Comparison of ENCODE assay signal across 8 cellular contexts in the genomic region with DNA sequence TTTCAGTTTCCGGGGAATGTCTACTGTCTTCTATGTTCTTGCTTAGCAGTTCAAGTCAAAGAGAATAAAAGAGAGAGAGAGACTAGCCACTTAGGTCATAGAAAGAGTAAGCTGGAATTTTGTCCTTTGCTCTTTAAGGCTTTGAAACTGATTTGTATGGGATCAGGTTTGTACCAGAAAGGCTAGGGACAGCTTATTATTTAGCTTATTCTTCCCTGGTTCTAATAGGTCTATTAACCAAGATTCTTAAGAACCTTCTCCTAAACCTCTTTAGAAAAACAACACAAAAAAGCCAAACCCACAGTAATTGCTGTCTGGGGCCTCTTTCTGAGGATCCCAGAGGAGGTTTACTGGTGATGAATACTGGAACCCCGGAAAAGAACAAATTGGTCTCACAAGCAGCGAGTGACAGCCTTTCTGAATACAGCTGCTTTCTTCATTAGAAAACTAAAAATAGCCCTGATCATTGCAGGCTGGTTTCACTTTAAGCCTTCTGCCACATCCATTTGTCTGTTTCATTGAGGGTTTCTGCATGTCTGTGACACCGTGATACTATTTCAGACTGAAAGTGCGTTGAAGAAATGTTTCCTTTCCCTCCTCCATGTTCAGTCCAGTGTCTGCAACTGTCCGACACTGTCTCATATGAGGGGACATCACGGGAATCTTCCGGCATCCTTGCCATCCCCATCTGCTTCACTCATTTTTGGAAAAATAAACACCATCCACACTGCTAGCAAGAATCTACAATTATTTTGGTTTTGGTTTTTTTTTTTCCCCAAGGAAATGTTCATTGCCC.
DNase-seq lines count a peak whose midpoint lies in the region; ATAC-seq and TF ChIP-seq lines count a peak whose summit lies in the region.

No MANE protein-coding gene starts in this region.

- H3K36me3 Mint-ChIP-seq in MCF 10A (ENCODE audit: insufficient read depth, unreplicated experiment) = no peaks in the 10 kb centered on the region
- H3K36me3 Mint-ChIP-seq in activated naive CD8-positive, alpha-beta T cell treated with anti-CD3 and anti-CD28 coated beads, Interleukin-2, amount 50 U/mL, for 24 hours (ENCODE audit: low read depth) = no peaks in the 10 kb centered on the region
- H3K36me3 Mint-ChIP-seq in natural killer cell = no peaks in the 10 kb centered on the region

- DNase-seq in breast epithelium (ENCODE audit: low spot score in 2 of 2) = no peak
- no peak for DNase-seq in MCF 10A (ENCODE audit: unreplicated experiment)
- DNase-seq in activated naive CD8-positive, alpha-beta T cell treated with anti-CD3 and anti-CD28 coated beads, Interleukin-2, amount 50 U/mL, for 24 hours = no peak
- DNase-seq in natural killer cell = no peak
- DNase-seq in central memory CD4-positive, alpha-beta T cell = no peak
- no peak for DNase-seq in NCI-H2196 treated with DMSO at 0.1 percent for 48 hours (lab: John Stamatoyannopoulos, UW; ENCODE audit: unreplicated experiment)
- DNase-seq in NCI-H1930 (lab: John Stamatoyannopoulos, UW) = no peak

- H3K9me3 Mint-ChIP-seq in MCF 10A (ENCODE audit: unreplicated experiment) = no peaks in the 10 kb centered on the region
- H3K9me3 Mint-ChIP-seq in activated naive CD8-positive, alpha-beta T cell treated with anti-CD3 and anti-CD28 coated beads, Interleukin-2, amount 50 U/mL, for 24 hours = no peaks in the 10 kb centered on the region
- H3K9me3 Mint-ChIP-seq in natural killer cell = no peaks in the 10 kb centered on the region

- H3K27me3 Mint-ChIP-seq in MCF 10A (ENCODE audit: insufficient read depth, unreplicated experiment) (no peaks in the 10 kb centered on the region), natural killer cell (ENCODE audit: low read depth in 2 of 2) (peaks cover 0 to 12% of the 10 kb centered on the region in 2 donors)
- H3K27me3 Mint-ChIP-seq in activated naive CD8-positive, alpha-beta T cell treated with anti-CD3 and anti-CD28 coated beads, Interleukin-2, amount 50 U/mL, for 24 hours = no peaks in the 10 kb centered on the region

- BruUV-seq in MCF 10A (replicated peaks; lab: Mats Ljungman, UMichigan) = no TSS peak

- no peaks in the 10 kb centered on the region for H3K27me3 ChIP-seq in breast epithelium

- no peak overlapping the region for H3K4me3 Mint-ChIP-seq in MCF 10A (ENCODE audit: unreplicated experiment)
- H3K4me3 Mint-ChIP-seq in activated naive CD8-positive, alpha-beta T cell treated with anti-CD3 and anti-CD28 coated beads, Interleukin-2, amount 50 U/mL, for 24 hours = peak overlapping the region; percentile 61
- peak overlapping the region; percentile 81 for H3K4me3 Mint-ChIP-seq in natural killer cell

- ATAC-seq in HG03025 (IDR thresholded peaks at IDR 0.05; ENCODE audit: low FRiP score, unreplicated experiment) (peak; percentile 74), natural killer cell (peak; percentile 52 to 77 (median 75))
- peak; percentile 44 for ATAC-seq in activated naive CD8-positive, alpha-beta T cell treated with anti-CD3 and anti-CD28 coated beads, Interleukin-2, amount 50 U/mL, for 24 hours

- no peaks in the 10 kb centered on the region for H3K4me1 Mint-ChIP-seq in MCF 10A (ENCODE audit: insufficient read depth, unreplicated experiment)
- peaks cover 36% of the 10 kb centered on the region for H3K4me1 Mint-ChIP-seq in activated naive CD8-positive, alpha-beta T cell treated with anti-CD3 and anti-CD28 coated beads, Interleukin-2, amount 50 U/mL, for 24 hours
- H3K4me1 Mint-ChIP-seq in natural killer cell = peaks cover 20 to 26% of the 10 kb centered on the region in 2 donors

- no peaks in the 10 kb centered on the region for H3K4me1 ChIP-seq in breast epithelium

- H3K9me3 ChIP-seq in breast epithelium = no peaks in the 10 kb centered on the region

- TF ChIP-seq CTCF in breast epithelium (IDR thresholded peaks at IDR 0.05) (no peak), MCF 10A (IDR thresholded peaks at IDR 0.05; ENCODE audit: unreplicated experiment) (no peak), natural killer cell (IDR thresholded peaks at IDR 0.05) (no peak)

- no peaks in the 10 kb centered on the region for H3K36me3 ChIP-seq in breast epithelium

- POLR2A ChIA-PET in MCF 10A (lab: Yijun Ruan, JAX) = interaction anchor here (1.2 kb wide), 1 partner anchor 66 kb away, joined by 3 read pairs; no protein-coding TSS in a partner anchor

- intact Hi-C loops in breast epithelium (cut with DNase I; ENCODE audit: low total_unique reads) = no loop called here
- intact Hi-C loops in MCF 10A (cut with micrococcal nuclease) = no loop called here
- intact Hi-C loops in natural killer cell (cut with micrococcal nuclease) = no loop called here

- H3K27ac Mint-ChIP-seq in MCF 10A (ENCODE audit: low read depth, unreplicated experiment) (no peak overlapping the region), natural killer cell (peak overlapping the region in 1 of 2 donors; percentile 74)
- peak overlapping the region; percentile 78 for H3K27ac Mint-ChIP-seq in activated naive CD8-positive, alpha-beta T cell treated with anti-CD3 and anti-CD28 coated beads, Interleukin-2, amount 50 U/mL, for 24 hours

- CTCF ChIA-PET in MCF 10A (lab: Yijun Ruan, JAX) = no interaction called here

- H3K4me3 ChIP-seq in breast epithelium = peak overlapping the region; percentile 10 to 54 (median 14)

- no peak for TF ChIP-seq POLR2A in breast epithelium (IDR thresholded peaks at IDR 0.05)

- peak overlapping the region in 1 of 2 donors; percentile 52 for H3K27ac ChIP-seq in breast epithelium
